Comparison of ENCODE assay signal across 11 cellular contexts in genomic region chr12:57739387-57739786, GRCh38. TPM values are rescaled to one million over a fixed set of nuclear protein-coding genes. Genes with fewer than 3 reads are reported as not detected.
DNase-seq lines count a peak whose midpoint lies in the region; ATAC-seq, FAIRE-seq and TF ChIP-seq lines count a peak whose summit lies in the region.
"Had no signal": no experiment of that assay in that cellular context is flagged by ENCODE, and none has a peak within 500 bp of the region (broad histone marks: within the 10 kb centered on the region; RNA-seq: fewer than 3 reads in every experiment).

No MANE protein-coding gene starts in this region.

- 0 out of 2 replicates have a peak overlapping the region, but pooled peaks have one; percentile 1 for H3K23ac ChIP-seq in IMR-90 (ENCODE audit: low read depth, low read length)

- H3K9me1 ChIP-seq in IMR-90 (ENCODE audit: insufficient read depth, low read length) = no peaks in the 10 kb centered on the region
- no peaks in the 10 kb centered on the region for H3K9me1 ChIP-seq in K562 (ENCODE audit: control insufficient read depth, insufficient read depth, low read length)

- no peaks in the 10 kb centered on the region for H3K9me3 Mint-ChIP-seq in T-helper 2 cell treated with Interferon-gamma antibody and Interleukin-4, amounts not matched to agents 5 μg/mL and 100 μg/mL, for 36 hours

- ATAC-seq in IMR-90 (ENCODE audit: low read depth) = no peak
- ATAC-seq in K562 = no peak
- no peak for ATAC-seq in HG02763 (IDR thresholded peaks at IDR 0.05; ENCODE audit: unreplicated experiment)
- ATAC-seq: sciatic nerve had no signal

- CTCF ChIA-PET in IMR-90 (lab: Yijun Ruan, JAX) (no interaction called here), K562 (lab: Yijun Ruan, JAX; ENCODE audit: low intra/inter-chr PET ratio) (no interaction called here)

- no peak overlapping the region for H3K4me2 ChIP-seq in IMR-90 (ENCODE audit: low read depth, low read length)
- H3K4me2 ChIP-seq in K562 (ENCODE audit: insufficient read depth, low read length) = no peak overlapping the region

- intact Hi-C loops in IMR-90 (cut with micrococcal nuclease) = loop anchor here (5.0 kb wide), 1 partner anchor 157 kb away; no protein-coding TSS in a partner anchor
- intact Hi-C loops in K562 (cut with micrococcal nuclease) = loop anchor here (5.0 kb wide), 1 partner anchor 217 kb away; the partner anchor contains the start of genes DDIT3 and MBD6

- H3K27me3 Mint-ChIP-seq in T-helper 2 cell treated with Interferon-gamma antibody and Interleukin-4, amounts not matched to agents 5 μg/mL and 100 μg/mL, for 36 hours (ENCODE audit: low read depth) = no peaks in the 10 kb centered on the region

- peak overlapping the region; percentile 78 for H3K27ac Mint-ChIP-seq in T-helper 2 cell treated with Interferon-gamma antibody and Interleukin-4, amounts not matched to agents 5 μg/mL and 100 μg/mL, for 36 hours

- no peak overlapping the region for H2BK15ac ChIP-seq in IMR-90 (ENCODE audit: low read depth, low read length)

- H4K20me1 ChIP-seq in IMR-90 (ENCODE audit: insufficient read depth, low read length) (0 out of 2 replicates have a peak, but pooled peaks cover 3% of the 10 kb centered on the region), K562 (replicated peaks; ENCODE audit: control insufficient read depth, insufficient read depth, low read length) (no peaks in the 10 kb centered on the region)

- no peak for TF ChIP-seq CTCF in IMR-90 (conservative IDR thresholded peaks at IDR 0.05; ENCODE audit: low read depth, low read length)
- TF ChIP-seq CTCF in K562 (IDR thresholded peaks at IDR 0.05 in 2 of 3, conservative IDR thresholded peaks at IDR 0.05 in 1 of 3; ENCODE audit: insufficient read depth in 2 of 3, low read depth in 1 of 3, low read length in 3 of 3) = no peak

- peaks cover 37% of the 10 kb centered on the region for H3K4me1 Mint-ChIP-seq in T-helper 2 cell treated with Interferon-gamma antibody and Interleukin-4, amounts not matched to agents 5 μg/mL and 100 μg/mL, for 36 hours (ENCODE audit: low read depth)

- no peak overlapping the region for H4K8ac ChIP-seq in IMR-90 (ENCODE audit: low read depth in 2 of 2, low read length in 2 of 2)

- no peak overlapping the region for H4K5ac ChIP-seq in IMR-90 (ENCODE audit: low read depth, low read length)

- no peak overlapping the region for H4K91ac ChIP-seq in IMR-90 (ENCODE audit: insufficient read depth, low read depth, low read length)

- H2BK120ac ChIP-seq in IMR-90 (ENCODE audit: low read depth, low read length) = no peak overlapping the region

- H3K36me3 Mint-ChIP-seq in T-helper 2 cell treated with Interferon-gamma antibody and Interleukin-4, amounts not matched to agents 5 μg/mL and 100 μg/mL, for 36 hours (ENCODE audit: low read depth) = peaks cover 31% of the 10 kb centered on the region

- no peak overlapping the region for H3K4ac ChIP-seq in IMR-90 (ENCODE audit: low read depth, low read length)

- H3K4me3 Mint-ChIP-seq in T-helper 2 cell treated with Interferon-gamma antibody and Interleukin-4, amounts not matched to agents 5 μg/mL and 100 μg/mL, for 36 hours = peak overlapping the region; percentile 81

- H3K4me1 ChIP-seq in IMR-90 (ENCODE audit: control insufficient read depth, insufficient read depth, low read length) (0 out of 2 replicates have a peak, but pooled peaks cover 3% of the 10 kb centered on the region), K562 (replicated peaks in 1 of 2; ENCODE audit: control insufficient read depth in 2 of 2, insufficient read depth in 2 of 2, low read length in 2 of 2) (peaks cover 9 to 36% of the 10 kb centered on the region in 2 experiments; a peak in 4 of 5 replicates), neuron (ENCODE audit: insufficient read depth, low read length) (peaks cover 45% of the 10 kb centered on the region)

- no peak overlapping the region for H2AK5ac ChIP-seq in IMR-90 (ENCODE audit: low read depth, low read length)

- no peak overlapping the region for H2BK20ac ChIP-seq in IMR-90 (ENCODE audit: low read depth, low read length)

- no peak for DNase-seq in T-helper 2 cell treated with Interferon-gamma antibody and Interleukin-4, amounts not matched to agents 5 μg/mL and 100 μg/mL, for 36 hours (ENCODE audit: low spot score)
- DNase-seq in T-helper 2 cell (no peak), IMR-90 (no peak), K562 (ENCODE audit: extremely low read depth in 1 of 4, low spot score in 3 of 4) (no peak), HPDE6-E6E7 (ENCODE audit: extremely low spot score) (no peak)
- DNase-seq in stimulated activated naive CD4-positive, alpha-beta T cell (lab: John Stamatoyannopoulos, UW) = no peak
- DNase-seq: mesenchymal stem cell had no signal

- no peak for TF ChIP-seq RAD21 in IMR-90 (IDR thresholded peaks at IDR 0.05; ENCODE audit: low read length)
- TF ChIP-seq RAD21 in K562 (CRISPR knock-in tag; conservative IDR thresholded peaks at IDR 0.05 in 1 of 2, IDR thresholded peaks at IDR 0.05 in 1 of 2) = no peak

- H3K9me3 ChIP-seq in IMR-90 (ENCODE audit: control insufficient read depth, insufficient read depth, low read length) = peaks cover 2% of the 10 kb centered on the region; the same call in 1 of the 2 replicates
- no peaks in the 10 kb centered on the region for H3K9me3 ChIP-seq in K562 (replicated peaks; ENCODE audit: control insufficient read depth, insufficient read depth, low read depth, low read length)
- H3K9me3 ChIP-seq in neuron (ENCODE audit: low read length) = no peaks in the 10 kb centered on the region
- H3K9me3 ChIP-seq: upper lobe of left lung had no signal

- no TSS peak for BruUV-seq in IMR-90 (replicated peaks; lab: Mats Ljungman, UMichigan)
- no TSS peak for BruUV-seq in K562 (replicated peaks; lab: Mats Ljungman, UMichigan)

- H3K36me3 ChIP-seq in IMR-90 (ENCODE audit: control insufficient read depth, insufficient read depth, low read length) (no peaks in the 10 kb centered on the region), K562 (ENCODE audit: control insufficient read depth, insufficient read depth, low read length) (no peaks in the 10 kb centered on the region), neuron (ENCODE audit: insufficient read depth, low read length) (no peaks in the 10 kb centered on the region)
- H3K36me3 ChIP-seq: upper lobe of left lung had no signal

- no peak overlapping the region for H2BK5ac ChIP-seq in IMR-90 (ENCODE audit: low read depth, low read length, poor library complexity, severe bottlenecking)

- H3K79me1 ChIP-seq in IMR-90 (ENCODE audit: low read depth in 1 of 2, low read length in 2 of 2) = peaks cover 0 to 2% of the 10 kb centered on the region in 2 experiments; a peak in 1 of 4 replicates

- dilution Hi-C loops in IMR-90 (cut with HindIII; ENCODE audit: low sequenced_read_pairs, unreplicated experiment) = no loop called here

- H3K18ac ChIP-seq in IMR-90 (ENCODE audit: low read depth, low read length) = no peak overlapping the region

- FAIRE-seq in K562 (lab: Jason Lieb, UNC) = no peak

- H3K79me2 ChIP-seq in K562 (ENCODE audit: control insufficient read depth, insufficient read depth, low read length) = no peaks in the 10 kb centered on the region

- no peak for TF ChIP-seq POLR2A in IMR-90 (IDR thresholded peaks at IDR 0.05; ENCODE audit: low read depth, low read length)
- TF ChIP-seq POLR2A in K562 (conservative IDR thresholded peaks at IDR 0.05) = no peak

- H3K9ac ChIP-seq in IMR-90 (ENCODE audit: low read depth, low read length) (no peak overlapping the region), K562 (ENCODE audit: insufficient read depth in 1 of 2, low read depth in 2 of 2, low read length in 2 of 2) (no peak overlapping the region)

- no CpG with 5 or more reads among the region's 7 CpGs for WGBS in IMR-90 (ENCODE audit: extremely low coverage in 2 of 2, insufficient read length in 1 of 2), 2 experiments
- WGBS in K562 (ENCODE audit: insufficient coverage, low coverage, missing lambda C conversion rate) = 11% methylated on average over 6 of the region's 7 CpGs

- H3K27me3 ChIP-seq in IMR-90 (ENCODE audit: control insufficient read depth, insufficient read depth, low read length) = peaks cover 74% of the 10 kb centered on the region
- peaks cover 2 to 30% of the 10 kb centered on the region in 2 experiments; a peak in 3 of 5 replicates for H3K27me3 ChIP-seq in K562 (ENCODE audit: control insufficient read depth in 2 of 2, insufficient read depth in 2 of 2, low read length in 2 of 2)
- H3K27me3 ChIP-seq in neuron (ENCODE audit: insufficient read depth, low read length) = no peaks in the 10 kb centered on the region

- in situ Hi-C loops in IMR-90 (cut with MboI; ENCODE audit: low sequenced_read_pairs) = loop anchor here (10.0 kb wide), 1 partner anchor 155 kb away; no protein-coding TSS in a partner anchor
- in situ Hi-C loops in K562 (cut with MboI) = no loop called here

- no peak overlapping the region for H2AFZ ChIP-seq in IMR-90 (replicated peaks; ENCODE audit: low read length, poor library complexity)
- H2AFZ ChIP-seq in K562 (ENCODE audit: low read depth, low read length) = no peak overlapping the region
- peak overlapping the region; percentile 18 for H2AFZ ChIP-seq in neuron (ENCODE audit: low read depth, low read length)

- no peak overlapping the region for H3K56ac ChIP-seq in IMR-90 (ENCODE audit: extremely low read depth, insufficient read depth, low read length)

- TF ChIP-seq EP300 in K562 (IDR thresholded peaks at IDR 0.05; ENCODE audit: low read length) = no peak

- H3K27ac ChIP-seq in IMR-90 (ENCODE audit: insufficient read depth, low read length) = no peak overlapping the region
- no peak overlapping the region for H3K27ac ChIP-seq in K562 (ENCODE audit: extremely low read depth, low read depth, low read length)
- H3K27ac ChIP-seq: upper lobe of left lung had no signal

- H3K4me3 ChIP-seq in IMR-90 (ENCODE audit: insufficient read depth, low read depth, low read length) (no peak overlapping the region), K562 (no peak overlapping the region), neuron (ENCODE audit: low read length) (peak overlapping the region; percentile 61)

- H2AK9ac ChIP-seq in IMR-90 (replicated peaks; ENCODE audit: low read depth, low read length, poor library complexity) = peak overlapping the region; percentile 55

- no peak overlapping the region for H3K14ac ChIP-seq in IMR-90 (replicated peaks; ENCODE audit: low read depth, low read length)

- POLR2A ChIA-PET in IMR-90 (lab: Charles Lee; ENCODE audit: unreplicated experiment) (no interaction called here), K562 (lab: Yijun Ruan, JAX) (interaction anchor here (0.7 to 1.1 kb wide), 4 partner anchors 10 to 149 kb away, joined by 3 to 6 read pairs (median 4); partner anchors contain the start of gene PIP4K2C)

RNA-seq across cellular contexts. Expression of gene AGAP2, which starts 0.8 kb away (rescaled TPM):
- total RNA-seq in IMR-90 (2012; rRNA removed) = 0.18 and 0.28 TPM in 2 replicates
- 0.03 and 0.07 TPM in 2 replicates for polyA plus RNA-seq in IMR-90 (2012; rRNA removed)
- 0.09 and 0.10 TPM in 2 replicates for polyA plus RNA-seq in IMR-90 (2012; cell fraction: cytosol; rRNA removed)
- polyA plus RNA-seq in IMR-90 (2012; cell fraction: nucleus; rRNA removed; ENCODE audit: low replicate concordance) = 0.55 and 0.88 TPM in 2 replicates
- total RNA-seq in K562 (2011; cell fraction: chromatin; rRNA removed; ENCODE audit: low replicate concordance) = 0.12 and 0.74 TPM in 2 replicates
- total RNA-seq in K562 (2011; cell fraction: nucleolus; rRNA removed) = 0.26 and 0.67 TPM in 2 replicates
- total RNA-seq in K562 (2011; cell fraction: nucleoplasm; rRNA removed) = 0.15 and 0.99 TPM in 2 replicates
- 0.18 and 0.20 TPM in 2 replicates for total RNA-seq in K562 (2014; rRNA removed)
- total RNA-seq in K562 (2014; rRNA removed; fragmentation: Illumina TruSeq; extraction: Trizol) = 0.13 and 0.36 TPM in 2 replicates
- 0.04 and 0.08 TPM in 2 replicates for total RNA-seq in K562 (2015; rRNA removed; fragmentation: Illumina TruSeq; extraction: Trizol)
- 0.31 and 0.60 TPM in 2 replicates for total RNA-seq in K562 (2021)
- 0.12 and 0.36 TPM in 2 replicates for polyA plus RNA-seq in K562 (2011; rRNA removed)
- polyA plus RNA-seq in K562 (2011; cell fraction: cytosol; rRNA removed) = 0.06 and 0.22 TPM in 2 replicates
- polyA plus RNA-seq in K562 (2011; cell fraction: nucleus; rRNA removed) = 0.39 and 0.57 TPM in 2 replicates
- 0.46 and 0.65 TPM in 2 replicates for polyA plus RNA-seq in K562 (2012)
- polyA plus RNA-seq in K562 (2014; fragmentation: Illumina TruSeq; extraction: Trizol) = 0.19 and 0.77 TPM in 2 replicates
- polyA plus RNA-seq in K562 (2014; fragmentation: Nextera tagmentation; extraction: Ambion mirVana) = under 1 TPM in 1 of 2 experiments, not detected in 1; 0.07 TPM
- polyA plus RNA-seq in K562 (2014; rRNA removed) = 0.20 and 0.88 TPM in 2 replicates
- polyA minus RNA-seq in K562 (2011; rRNA and poly(A)+ RNA removed) = 0.09 and 0.67 TPM in 2 replicates
- not detected in 2 replicates for polyA minus RNA-seq in K562 (2011; cell fraction: cytosol; rRNA and poly(A)+ RNA removed)
- polyA minus RNA-seq in K562 (2011; cell fraction: nucleus; rRNA and poly(A)+ RNA removed) = 0.11 and 0.27 TPM in 2 replicates

RNA-seq across cellular contexts. Expression of gene TSPAN31, which starts 5.5 kb away (rescaled TPM):
- total RNA-seq in IMR-90 (2012; rRNA removed) (51.1 and 71.2 TPM in 2 replicates), K562 (2014; rRNA removed) (11.3 and 14.0 TPM in 2 replicates), K562 (2014; rRNA removed; fragmentation: Illumina TruSeq; extraction: Trizol) (14.3 and 14.7 TPM in 2 replicates), K562 (2015; rRNA removed; fragmentation: Illumina TruSeq; extraction: Trizol) (12.6 and 14.3 TPM in 2 replicates), K562 (2021) (11.0 and 12.4 TPM in 2 replicates)
- polyA plus RNA-seq in IMR-90 (2012; rRNA removed) (9.9 and 12.3 TPM in 2 replicates), K562 (2011; rRNA removed) (13.8 and 24.9 TPM in 2 replicates), K562 (2014; fragmentation: Illumina TruSeq; extraction: Trizol) (17.6 and 20.5 TPM in 2 replicates), K562 (2014; fragmentation: Nextera tagmentation; extraction: Ambion mirVana) (10 to 100 TPM; 20.1 to 26.4 TPM), K562 (2014; rRNA removed) (11.6 and 20.3 TPM in 2 replicates)
- polyA plus RNA-seq in IMR-90 (2012; cell fraction: cytosol; rRNA removed) = 22.4 and 46.8 TPM in 2 replicates
- polyA plus RNA-seq in IMR-90 (2012; cell fraction: nucleus; rRNA removed; ENCODE audit: low replicate concordance) = 23.3 and 27.2 TPM in 2 replicates
- total RNA-seq in K562 (2011; cell fraction: chromatin; rRNA removed; ENCODE audit: low replicate concordance) = 36.4 and 39.7 TPM in 2 replicates
- total RNA-seq in K562 (2011; cell fraction: nucleolus; rRNA removed) = 29.6 and 31.4 TPM in 2 replicates
- 39.6 and 43.3 TPM in 2 replicates for total RNA-seq in K562 (2011; cell fraction: nucleoplasm; rRNA removed)
- 14.8 and 19.7 TPM in 2 replicates for polyA plus RNA-seq in K562 (2011; cell fraction: cytosol; rRNA removed)
- 14.7 and 19.0 TPM in 2 replicates for polyA plus RNA-seq in K562 (2011; cell fraction: nucleus; rRNA removed)
- 19.0 and 31.1 TPM in 2 replicates for polyA plus RNA-seq in K562 (2012)
- 10.0 and 19.6 TPM in 2 replicates for polyA minus RNA-seq in K562 (2011; rRNA and poly(A)+ RNA removed)
- polyA minus RNA-seq in K562 (2011; cell fraction: cytosol; rRNA and poly(A)+ RNA removed) = 5.6 and 6.3 TPM in 2 replicates
- polyA minus RNA-seq in K562 (2011; cell fraction: nucleus; rRNA and poly(A)+ RNA removed) = 10.2 and 10.6 TPM in 2 replicates

RNA-seq across cellular contexts. Expression of gene CDK4, which starts 12.7 kb away (rescaled TPM):
- 239 and 297 TPM in 2 replicates for total RNA-seq in IMR-90 (2012; rRNA removed)
- 252 and 261 TPM in 2 replicates for polyA plus RNA-seq in IMR-90 (2012; rRNA removed)
- 201 and 295 TPM in 2 replicates for polyA plus RNA-seq in IMR-90 (2012; cell fraction: cytosol; rRNA removed)
- polyA plus RNA-seq in IMR-90 (2012; cell fraction: nucleus; rRNA removed; ENCODE audit: low replicate concordance) = 85.8 and 86.8 TPM in 2 replicates
- 135 and 229 TPM in 2 replicates for total RNA-seq in K562 (2011; cell fraction: chromatin; rRNA removed; ENCODE audit: low replicate concordance)
- total RNA-seq in K562 (2011; cell fraction: nucleolus; rRNA removed) = 165 and 176 TPM in 2 replicates
- 168 and 190 TPM in 2 replicates for total RNA-seq in K562 (2011; cell fraction: nucleoplasm; rRNA removed)
- 237 and 282 TPM in 2 replicates for total RNA-seq in K562 (2014; rRNA removed)
- total RNA-seq in K562 (2014; rRNA removed; fragmentation: Illumina TruSeq; extraction: Trizol) = 173 and 188 TPM in 2 replicates
- total RNA-seq in K562 (2015; rRNA removed; fragmentation: Illumina TruSeq; extraction: Trizol) = 216 and 217 TPM in 2 replicates
- 238 and 253 TPM in 2 replicates for total RNA-seq in K562 (2021)
- 429 and 436 TPM in 2 replicates for polyA plus RNA-seq in K562 (2011; rRNA removed)
- polyA plus RNA-seq in K562 (2011; cell fraction: cytosol; rRNA removed) = 496 and 542 TPM in 2 replicates
- 182 and 203 TPM in 2 replicates for polyA plus RNA-seq in K562 (2011; cell fraction: nucleus; rRNA removed)
- polyA plus RNA-seq in K562 (2012) = 227 and 292 TPM in 2 replicates
- 347 and 427 TPM in 2 replicates for polyA plus RNA-seq in K562 (2014; fragmentation: Illumina TruSeq; extraction: Trizol)
- 10 to 100 TPM; 37.8 to 62.8 TPM for polyA plus RNA-seq in K562 (2014; fragmentation: Nextera tagmentation; extraction: Ambion mirVana)
- polyA plus RNA-seq in K562 (2014; rRNA removed) = 309 and 339 TPM in 2 replicates
- polyA minus RNA-seq in K562 (2011; rRNA and poly(A)+ RNA removed) = 194 and 258 TPM in 2 replicates
- 98.1 and 128 TPM in 2 replicates for polyA minus RNA-seq in K562 (2011; cell fraction: cytosol; rRNA and poly(A)+ RNA removed)
- 95.2 and 124 TPM in 2 replicates for polyA minus RNA-seq in K562 (2011; cell fraction: nucleus; rRNA and poly(A)+ RNA removed)

RNA-seq across cellular contexts. Expression of gene MARCHF9, which starts 15.5 kb away (rescaled TPM):
- 1.1 TPM in 2 replicates for total RNA-seq in IMR-90 (2012; rRNA removed)
- 4.7 and 5.4 TPM in 2 replicates for polyA plus RNA-seq in IMR-90 (2012; rRNA removed)
- 3.6 and 5.6 TPM in 2 replicates for polyA plus RNA-seq in IMR-90 (2012; cell fraction: cytosol; rRNA removed)
- 8.1 and 11.9 TPM in 2 replicates for polyA plus RNA-seq in IMR-90 (2012; cell fraction: nucleus; rRNA removed; ENCODE audit: low replicate concordance)
- total RNA-seq in K562 (2011; cell fraction: chromatin; rRNA removed; ENCODE audit: low replicate concordance) = 16.0 and 31.2 TPM in 2 replicates
- total RNA-seq in K562 (2011; cell fraction: nucleolus; rRNA removed) = 19.5 and 20.8 TPM in 2 replicates
- total RNA-seq in K562 (2011; cell fraction: nucleoplasm; rRNA removed) = 19.7 and 22.6 TPM in 2 replicates
- total RNA-seq in K562 (2014; rRNA removed) = 6.2 and 6.9 TPM in 2 replicates
- total RNA-seq in K562 (2014; rRNA removed; fragmentation: Illumina TruSeq; extraction: Trizol) = 2.9 and 4.2 TPM in 2 replicates
- 4.6 and 5.6 TPM in 2 replicates for total RNA-seq in K562 (2015; rRNA removed; fragmentation: Illumina TruSeq; extraction: Trizol)
- total RNA-seq in K562 (2021) = 10.1 and 10.7 TPM in 2 replicates
- polyA plus RNA-seq in K562 (2011; rRNA removed) = 6.6 and 10.3 TPM in 2 replicates
- 7.2 and 10.1 TPM in 2 replicates for polyA plus RNA-seq in K562 (2011; cell fraction: cytosol; rRNA removed)
- 18.7 and 23.4 TPM in 2 replicates for polyA plus RNA-seq in K562 (2011; cell fraction: nucleus; rRNA removed)
- polyA plus RNA-seq in K562 (2012) = 7.2 and 10.2 TPM in 2 replicates
- 9.5 and 9.9 TPM in 2 replicates for polyA plus RNA-seq in K562 (2014; fragmentation: Illumina TruSeq; extraction: Trizol)
- polyA plus RNA-seq in K562 (2014; fragmentation: Nextera tagmentation; extraction: Ambion mirVana) = 1 to 10 TPM in 1 of 2 experiments, under 1 TPM in 1; 0.80 to 1.3 TPM
- polyA plus RNA-seq in K562 (2014; rRNA removed) = 9.7 and 12.4 TPM in 2 replicates
- 5.3 and 5.6 TPM in 2 replicates for polyA minus RNA-seq in K562 (2011; rRNA and poly(A)+ RNA removed)
- 3.7 and 4.7 TPM in 2 replicates for polyA minus RNA-seq in K562 (2011; cell fraction: cytosol; rRNA and poly(A)+ RNA removed)
- 5.0 and 5.2 TPM in 2 replicates for polyA minus RNA-seq in K562 (2011; cell fraction: nucleus; rRNA and poly(A)+ RNA removed)

RNA-seq across cellular contexts. Expression of gene CYP27B1, which starts 27.5 kb away (rescaled TPM):
- total RNA-seq in IMR-90 (2012; rRNA removed) = 0.36 and 0.56 TPM in 2 replicates
- 0.80 and 1.3 TPM in 2 replicates for polyA plus RNA-seq in IMR-90 (2012; rRNA removed)
- polyA plus RNA-seq in IMR-90 (2012; cell fraction: cytosol; rRNA removed) = 0.38 and 0.49 TPM in 2 replicates
- polyA plus RNA-seq in IMR-90 (2012; cell fraction: nucleus; rRNA removed; ENCODE audit: low replicate concordance) = 10.4 and 13.8 TPM in 2 replicates
- 12.2 and 25.6 TPM in 2 replicates for total RNA-seq in K562 (2011; cell fraction: chromatin; rRNA removed; ENCODE audit: low replicate concordance)
- total RNA-seq in K562 (2011; cell fraction: nucleolus; rRNA removed) = 10.4 and 15.5 TPM in 2 replicates
- total RNA-seq in K562 (2011; cell fraction: nucleoplasm; rRNA removed) = 9.8 and 15.3 TPM in 2 replicates
- 1.3 and 2.2 TPM in 2 replicates for total RNA-seq in K562 (2014; rRNA removed)
- 0.57 and 0.65 TPM in 2 replicates for total RNA-seq in K562 (2014; rRNA removed; fragmentation: Illumina TruSeq; extraction: Trizol)
- 1.2 TPM in 2 replicates for total RNA-seq in K562 (2015; rRNA removed; fragmentation: Illumina TruSeq; extraction: Trizol)
- total RNA-seq in K562 (2021) = 2.6 and 4.2 TPM in 2 replicates
- polyA plus RNA-seq in K562 (2011; rRNA removed) = 2.5 and 7.0 TPM in 2 replicates
- 2.6 and 4.3 TPM in 2 replicates for polyA plus RNA-seq in K562 (2011; cell fraction: cytosol; rRNA removed)
- 24.6 and 48.0 TPM in 2 replicates for polyA plus RNA-seq in K562 (2011; cell fraction: nucleus; rRNA removed)
- polyA plus RNA-seq in K562 (2012) = 1.8 and 2.4 TPM in 2 replicates
- polyA plus RNA-seq in K562 (2014; fragmentation: Illumina TruSeq; extraction: Trizol) = 1.5 and 1.8 TPM in 2 replicates
- polyA plus RNA-seq in K562 (2014; fragmentation: Nextera tagmentation; extraction: Ambion mirVana) = under 1 TPM; 0.18 to 0.23 TPM
- polyA plus RNA-seq in K562 (2014; rRNA removed) = 3.1 and 3.8 TPM in 2 replicates
- polyA minus RNA-seq in K562 (2011; rRNA and poly(A)+ RNA removed) = 1.9 and 2.5 TPM in 2 replicates
- polyA minus RNA-seq in K562 (2011; cell fraction: cytosol; rRNA and poly(A)+ RNA removed) = 0.57 TPM in 1 of 2 replicates, not detected in the other
- polyA minus RNA-seq in K562 (2011; cell fraction: nucleus; rRNA and poly(A)+ RNA removed) = 6.1 and 7.3 TPM in 2 replicates
